Comparison of ENCODE assay signal across 11 cellular contexts in genomic region chr3:119597548-119598288, GRCh38. TPM values are rescaled to one million over a fixed set of nuclear protein-coding genes. Genes with fewer than 3 reads are reported as not detected.
DNase-seq lines count a peak whose midpoint lies in the region; ATAC-seq and TF ChIP-seq lines count a peak whose summit lies in the region.
"Had no signal": no experiment of that assay in that cellular context is flagged by ENCODE, and none has a peak within 500 bp of the region (broad histone marks: within the 10 kb centered on the region; RNA-seq: fewer than 3 reads in every experiment).

TSS of gene PLA1A (plus strand) at chr3:119597885. CDS start at chr3:119597914, 29 bp downstream.

- H3K4me2 ChIP-seq in PC-3 (ENCODE audit: low read length) (no peak within 1 kb of the TSS), hepatocyte (peak within 1 kb of the TSS; percentile 54), neuronal stem cell (ENCODE audit: insufficient read depth, low read length, poor library complexity, severe bottlenecking) (no peak within 1 kb of the TSS)

- H3K23ac ChIP-seq in neuronal stem cell (ENCODE audit: low read depth, low read length, poor library complexity), result no peak within 1 kb of the TSS

- no peak within 1 kb of the TSS for H3K18ac ChIP-seq in neuronal stem cell (ENCODE audit: low read length)

- 38% methylated on average over 7 of the region's 7 CpGs for WGBS in hepatocyte (ENCODE audit: low lambda C conversion rate, missing lambda C conversion rate)
- WGBS in neuronal stem cell (ENCODE audit: extremely low coverage in 2 of 2, insufficient read length in 2 of 2, insufficient replicate concordance in 1 of 2), 2 donors, result no CpG with 5 or more reads among the region's 7 CpGs

- H3K4ac ChIP-seq in neuronal stem cell (ENCODE audit: low read length), result no peak within 1 kb of the TSS

- intact Hi-C loops in PC-3 (cut with micrococcal nuclease), result no loop called here

- peak; percentile 8 for ATAC-seq in GM18861 (IDR thresholded peaks at IDR 0.05; ENCODE audit: unreplicated experiment)
- no peak for ATAC-seq in PC-3

- no peak within 1 kb of the TSS for H4K8ac ChIP-seq in neuronal stem cell (ENCODE audit: low read depth, low read length)

- H3K27ac ChIP-seq in PC-3 (ENCODE audit: low read length), result no peak within 1 kb of the TSS
- H3K27ac ChIP-seq in hepatocyte, result peak within 1 kb of the TSS; percentile 76
- H3K27ac ChIP-seq in skin epidermis, result peak within 1 kb of the TSS in 11 of 21 experiments; percentile 1 to 75 (median 49)
- H3K27ac ChIP-seq in neuronal stem cell (replicated peaks; ENCODE audit: low read length), result no peak within 1 kb of the TSS
- H3K27ac ChIP-seq: neutrophil had no signal

- TF ChIP-seq CTCF in PC-3 (conservative IDR thresholded peaks at IDR 0.05; ENCODE audit: low read depth, low read length) (no peak), hepatocyte (IDR thresholded peaks at IDR 0.05; ENCODE audit: poor library complexity) (no peak)

- DNase-seq in PC-3, result peak; percentile 8
- DNase-seq in hepatocyte (ENCODE audit: low spot score), result peak; percentile 61
- DNase-seq in GM19238 (ENCODE audit: insufficient read length, low spot score), result no peak
- DNase-seq in neuronal stem cell (ENCODE audit: low spot score), result no peak
- DNase-seq in stimulated activated CD8-positive, alpha-beta memory T cell treated with anti-CD3 and anti-CD28 coated beads, Interleukin-4, amount 100 ng/mL, for 48 hours, result no peak
- no peak for DNase-seq in DMS153 treated with DMSO at 0.1 percent for 48 hours (lab: John Stamatoyannopoulos, UW; ENCODE audit: unreplicated experiment)
- DNase-seq: DND-41, dorsolateral prefrontal cortex had no signal

- H3K4me1 ChIP-seq in PC-3 (ENCODE audit: insufficient read depth, low read length), result peaks cover 5% of the 10 kb centered on the region; the same call in 1 of the 2 replicates
- H3K4me1 ChIP-seq in hepatocyte (ENCODE audit: insufficient read depth), result peaks cover 16% of the 10 kb centered on the region
- peaks cover 0 to 1% of the 10 kb centered on the region in 2 donors for H3K4me1 ChIP-seq in neuronal stem cell (ENCODE audit: control insufficient read depth in 2 of 2, insufficient read depth in 1 of 2, low read depth in 1 of 2, low read length in 2 of 2)

- POLR2A ChIA-PET in PC-3 (lab: Charles Lee; ENCODE audit: unreplicated experiment), result no interaction called here

- no peak within 1 kb of the TSS for H3K9ac ChIP-seq in PC-3 (ENCODE audit: low read length)
- no peak within 1 kb of the TSS for H3K9ac ChIP-seq in neuronal stem cell (ENCODE audit: low read depth, low read length, poor library complexity)

- H3K79me1 ChIP-seq in neuronal stem cell (ENCODE audit: low read depth, low read length), result no peaks in the 10 kb centered on the region

- BruUV-seq in PC-3 (replicated peaks; lab: Mats Ljungman, UMichigan), result no TSS peak

- CTCF ChIA-PET in PC-3 (lab: Charles Lee), result no interaction called here

- no peak within 1 kb of the TSS for H3K4me3 ChIP-seq in PC-3 (ENCODE audit: low read length)
- no peak within 1 kb of the TSS for H3K4me3 ChIP-seq in hepatocyte
- no peak within 1 kb of the TSS for H3K4me3 ChIP-seq in skin epidermis
- H3K4me3 ChIP-seq in neuronal stem cell (ENCODE audit: low read length in 2 of 2), result no peak within 1 kb of the TSS

- no peaks in the 10 kb centered on the region for H3F3A ChIP-seq in PC-3 (ENCODE audit: low read length, unreplicated experiment)

- H2AK5ac ChIP-seq in neuronal stem cell (ENCODE audit: low read depth, low read length), result no peak within 1 kb of the TSS

- H4K91ac ChIP-seq in neuronal stem cell (ENCODE audit: low read depth, low read length, poor library complexity), result no peak within 1 kb of the TSS

- no peak within 1 kb of the TSS for H3K14ac ChIP-seq in neuronal stem cell (ENCODE audit: low read length)

- H3K9me3 ChIP-seq in PC-3 (ENCODE audit: low read length) (no peaks in the 10 kb centered on the region), hepatocyte (ENCODE audit: low read depth) (no peaks in the 10 kb centered on the region), neuronal stem cell (replicated peaks in 1 of 2; ENCODE audit: control insufficient read depth in 2 of 2, insufficient read depth in 1 of 2, low read depth in 1 of 2, low read length in 2 of 2) (no peaks in the 10 kb centered on the region)
- H3K9me3 ChIP-seq: neutrophil had no signal

- no peak within 1 kb of the TSS for H2BK12ac ChIP-seq in neuronal stem cell (ENCODE audit: low read length)

- no peak within 1 kb of the TSS for H2BK15ac ChIP-seq in neuronal stem cell (ENCODE audit: low read length)

- peak within 1 kb of the TSS; percentile 29; the same call in 1 of the 2 replicates for H2AFZ ChIP-seq in PC-3 (ENCODE audit: low read length)
- H2AFZ ChIP-seq in hepatocyte, result peak within 1 kb of the TSS; percentile 49
- no peak within 1 kb of the TSS for H2AFZ ChIP-seq in neuronal stem cell (ENCODE audit: low read length)

- no peaks in the 10 kb centered on the region for H3K36me3 ChIP-seq in PC-3 (ENCODE audit: low read depth, low read length)
- H3K36me3 ChIP-seq in hepatocyte (replicated peaks; ENCODE audit: insufficient read depth, low read depth), result no peaks in the 10 kb centered on the region
- no peaks in the 10 kb centered on the region for H3K36me3 ChIP-seq in neuronal stem cell (replicated peaks in 1 of 2; ENCODE audit: control insufficient read depth in 2 of 2, insufficient read depth in 2 of 2, low read length in 2 of 2)
- H3K36me3 ChIP-seq: neutrophil had no signal

- no peak within 1 kb of the TSS for H2BK120ac ChIP-seq in neuronal stem cell (ENCODE audit: low read depth, low read length)

- H2BK5ac ChIP-seq in neuronal stem cell (ENCODE audit: low read length), result no peak within 1 kb of the TSS

- H3K27me3 ChIP-seq in PC-3 (ENCODE audit: low read length) (no peaks in the 10 kb centered on the region), hepatocyte (no peaks in the 10 kb centered on the region), neuronal stem cell (ENCODE audit: control insufficient read depth in 3 of 3, insufficient read depth in 3 of 3, low read depth in 1 of 3, low read length in 3 of 3) (peaks cover 0 to 8% (median 0%) of the 10 kb centered on the region in 3 experiments)
- H3K27me3 ChIP-seq: neutrophil had no signal

- H4K20me1 ChIP-seq in PC-3 (ENCODE audit: low read length), result no peaks in the 10 kb centered on the region
- no peaks in the 10 kb centered on the region for H4K20me1 ChIP-seq in hepatocyte (ENCODE audit: insufficient read depth, poor library complexity, severe bottlenecking)

- no peaks in the 10 kb centered on the region for H3K9me2 ChIP-seq in PC-3 (replicated peaks; ENCODE audit: low read length)
- H3K9me2 ChIP-seq in hepatocyte (replicated peaks; ENCODE audit: insufficient read depth), result no peaks in the 10 kb centered on the region

- H3K79me2 ChIP-seq in PC-3 (ENCODE audit: low read length) (no peaks in the 10 kb centered on the region), hepatocyte (no peaks in the 10 kb centered on the region)

RNA-seq across cellular contexts. Expression of gene PLA1A, which starts in this region (rescaled TPM):
- 0.36 TPM in 1 of 2 replicates, not detected in the other for total RNA-seq in PC-3 (2014; rRNA removed)
- total RNA-seq in hepatocyte, result 2.6 TPM in 2 replicates
- 2.9 and 3.3 TPM in 2 replicates for polyA plus RNA-seq in hepatocyte
- 0.03 TPM for polyA plus RNA-seq in neuronal stem cell (2013, experiment 1 of 2)
- 0.03 TPM for polyA plus RNA-seq in neuronal stem cell (2013, experiment 2 of 2)

Comparison
In these comparisons a context has a peak if more than half of its experiments do, and no peak if none do; other contexts are left out.
1. Peak in DNase-seq in PC-3; RNA of the gene not detected or under 1 TPM.
2. H3K27ac ChIP-seq: peak in hepatocyte (single experiment) and skin epidermis (11 of 21); none in PC-3 (single experiment) and neuronal stem cell (single experiment).